ENCODE assay signal across 8 cellular contexts in the genomic region with DNA sequence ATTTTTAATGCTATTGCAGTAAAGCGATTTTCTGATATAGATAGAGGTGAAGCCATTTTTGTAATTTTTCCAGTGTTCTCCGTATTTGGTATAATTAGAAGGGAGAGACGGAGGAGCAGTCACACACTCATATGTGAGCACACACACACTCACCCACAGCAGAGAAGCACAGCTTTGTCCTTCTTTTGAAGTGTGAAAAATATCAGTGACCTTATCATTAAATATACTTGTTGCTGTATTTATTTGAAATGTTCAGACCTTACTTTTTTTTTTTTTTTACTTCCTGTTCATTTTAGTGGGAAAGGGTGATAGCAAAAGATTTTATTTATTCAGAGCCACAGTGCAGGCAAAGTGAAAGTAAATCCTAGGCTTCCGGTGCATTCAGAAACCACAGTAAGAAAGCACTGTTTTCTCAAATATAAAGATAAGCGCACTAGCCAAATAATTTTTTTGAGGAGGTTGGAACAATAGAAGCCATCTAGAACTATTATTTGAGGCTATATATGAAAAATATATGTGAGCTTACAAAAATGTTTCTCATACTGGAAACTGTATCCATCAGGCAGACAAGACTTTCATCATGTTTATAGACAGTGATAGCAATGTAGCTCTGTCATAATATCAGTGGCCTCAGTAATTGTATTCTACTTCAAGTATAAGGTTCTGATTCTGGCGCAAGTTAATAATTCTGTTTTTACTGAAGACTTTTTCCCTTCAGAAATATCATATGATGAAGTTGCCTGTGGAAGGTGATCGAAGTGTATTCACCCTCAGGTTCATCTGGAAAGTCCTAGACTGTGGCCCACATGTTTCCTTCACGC. TPM values are rescaled to one million over a fixed set of nuclear protein-coding genes. Genes with fewer than 3 reads are reported as not detected.
A peak's percentile ranks its signal among the peaks of the same experiment; 100 is the strongest.
DNase-seq lines count a peak whose midpoint lies in the region; ATAC-seq lines count a peak whose summit lies in the region.

No MANE protein-coding gene starts in this region.

- H3K9me3 ChIP-seq in muscle layer of duodenum (ENCODE audit: control insufficient read depth in 1 of 2, low read length in 2 of 2): no peaks in the 10 kb centered on the region

- H3K4me1 ChIP-seq in muscle layer of duodenum (ENCODE audit: control insufficient read depth in 1 of 2, insufficient read depth in 2 of 2, low read length in 2 of 2): peaks cover 3 to 36% of the 10 kb centered on the region in 2 donors

- H3K27ac ChIP-seq in muscle layer of duodenum (ENCODE audit: low read length): peak overlapping the region; percentile 83

- H3K9me3 Mint-ChIP-seq in activated T-cell treated with anti-CD3 and anti-CD28 coated beads, Interleukin-2, amount 50 U/mL, for 24 hours: no peaks in the 10 kb centered on the region

- H3K4me3 ChIP-seq in muscle layer of duodenum (ENCODE audit: low read depth in 1 of 2, low read length in 2 of 2): peak overlapping the region; percentile 54 to 71

- DNase-seq in activated T-cell treated with anti-CD3 and anti-CD28 coated beads, Interleukin-2, amount 50 U/mL, for 24 hours: no peak
- DNase-seq in activated T-cell treated with anti-CD3 and anti-CD28 coated beads for 4 hours: no peak
- DNase-seq in RPMI7951 (ENCODE audit: low read depth): peak; percentile 58
- peak; percentile 64 for DNase-seq in dermis blood vessel endothelial cell
- DNase-seq in effector CD8-positive, alpha-beta T cell (lab: John Stamatoyannopoulos, UW): no peak
- DNase-seq in anterior cingulate cortex (lab: John Stamatoyannopoulos, UW): no peak

- no peaks in the 10 kb centered on the region for H3K36me3 ChIP-seq in muscle layer of duodenum (ENCODE audit: control insufficient read depth in 1 of 2, insufficient read depth in 2 of 2, low read length in 2 of 2)

- H3K4me3 Mint-ChIP-seq in activated T-cell treated with anti-CD3 and anti-CD28 coated beads, Interleukin-2, amount 50 U/mL, for 24 hours: peak overlapping the region; percentile 84

- H3K27me3 ChIP-seq in muscle layer of duodenum (ENCODE audit: low read depth, low read length): no peaks in the 10 kb centered on the region

- H3K4me1 Mint-ChIP-seq in activated T-cell treated with anti-CD3 and anti-CD28 coated beads, Interleukin-2, amount 50 U/mL, for 24 hours (ENCODE audit: low read depth): peaks cover 68% of the 10 kb centered on the region

- H3K36me3 Mint-ChIP-seq in activated T-cell treated with anti-CD3 and anti-CD28 coated beads, Interleukin-2, amount 50 U/mL, for 24 hours (ENCODE audit: low read depth): no peaks in the 10 kb centered on the region

- H3K27ac Mint-ChIP-seq in activated T-cell treated with anti-CD3 and anti-CD28 coated beads, Interleukin-2, amount 50 U/mL, for 24 hours: peak overlapping the region; percentile 96

- peak; percentile 56 for ATAC-seq in HG02852 (IDR thresholded peaks at IDR 0.05; ENCODE audit: unreplicated experiment)

- no peaks in the 10 kb centered on the region for H3K27me3 Mint-ChIP-seq in activated T-cell treated with anti-CD3 and anti-CD28 coated beads, Interleukin-2, amount 50 U/mL, for 24 hours

RNA-seq across cellular contexts. Expression of a gene that starts 37.2 kb away (rescaled TPM):
- 7.6 and 8.4 TPM in 2 replicates for total RNA-seq in RPMI7951 (2014; rRNA removed; shearing (Covaris generic))
- total RNA-seq in dermis blood vessel endothelial cell: 10.0 and 15.0 TPM in 2 replicates

RNA-seq across cellular contexts. Expression of a gene that starts 38.9 kb away (rescaled TPM):
- total RNA-seq in RPMI7951 (2014; rRNA removed; shearing (Covaris generic)): 7.2 and 10.0 TPM in 2 replicates
- 21.1 and 23.0 TPM in 2 replicates for total RNA-seq in dermis blood vessel endothelial cell

Comparison
In these comparisons a context has a peak if more than half of its experiments do, and no peak if none do; other contexts are left out.
1. DNase-seq: peak in RPMI7951 (single experiment) and dermis blood vessel endothelial cell (single experiment); none in activated T-cell treated with anti-CD3 and anti-CD28 coated beads, Interleukin-2, amount 50 U/mL, for 24 hours (single experiment), activated T-cell treated with anti-CD3 and anti-CD28 coated beads for 4 hours (single experiment), effector CD8-positive, alpha-beta T cell (single experiment) and anterior cingulate cortex (0 of 58).